18 cellular contexts compared by ENCODE assay signal in genomic region chr22:44473580-44473979, GRCh38. TPM values are rescaled to one million over a fixed set of nuclear protein-coding genes. Genes with fewer than 3 reads are reported as not detected.
DNase-seq lines count a peak whose midpoint lies in the region; ATAC-seq, FAIRE-seq and TF ChIP-seq lines count a peak whose summit lies in the region.
"Had no signal": no experiment of that assay in that cellular context is flagged by ENCODE, and none has a peak within 500 bp of the region (broad histone marks: within the 10 kb centered on the region; RNA-seq: fewer than 3 reads in every experiment).

No MANE protein-coding gene starts in this region.

- TF ChIP-seq CTCF in left ventricle myocardium inferior (IDR thresholded peaks at IDR 0.05; ENCODE audit: borderline replicate concordance) (no peak), H1 (IDR thresholded peaks at IDR 0.05; ENCODE audit: control extremely low read depth in 1 of 3, insufficient read depth in 1 of 3, low read depth in 1 of 3, low read length in 3 of 3) (no peak)

- FAIRE-seq in H1 (lab: Jason Lieb, UNC): no peak
- FAIRE-seq: GM12878, GM19239 had no signal

- no peak overlapping the region for H3K56ac ChIP-seq in H1 (replicated peaks; ENCODE audit: insufficient read length, low read depth, low read length)

- no peaks in the 10 kb centered on the region for H3K23me2 ChIP-seq in H1 (ENCODE audit: low read depth, low read length)

- H2AK5ac ChIP-seq in H1 (ENCODE audit: low read depth, low read length): no peak overlapping the region

- H4K91ac ChIP-seq in H1 (replicated peaks; ENCODE audit: insufficient read length, low read length): no peak overlapping the region

- H2BK5ac ChIP-seq in H1 (ENCODE audit: low read depth, low read length): no peak overlapping the region

- POLR2A ChIA-PET in H1 (lab: Charles Lee; ENCODE audit: partially characterized antibody): interaction anchor here (1.1 kb wide), 1 partner anchor 19 kb away, joined by 3 read pairs; no protein-coding TSS in a partner anchor

- H3K14ac ChIP-seq in H1 (ENCODE audit: insufficient read length): no peak overlapping the region

- no peak overlapping the region for H3K4me3 ChIP-seq in left ventricle myocardium inferior
- no peak overlapping the region for H3K4me3 ChIP-seq in H1 (ENCODE audit: extremely low read depth in 1 of 4, insufficient read depth in 2 of 4, low read depth in 3 of 4, low read length in 4 of 4)
- H3K4me3 ChIP-seq: BLaER1 treated with 17β-estradiol and CSF1 and Interleukin-3, amounts not matched to agents 10 nM and 100 nM; GM12878; HAP-1 had no signal

- H2AFZ ChIP-seq in H1 (ENCODE audit: low read length): no peak overlapping the region

- no peaks in the 10 kb centered on the region for H4K20me1 ChIP-seq in H1 (replicated peaks in 1 of 2; ENCODE audit: control insufficient read depth in 1 of 2, insufficient read depth in 2 of 2, low read length in 2 of 2)
- H4K20me1 ChIP-seq: BLaER1 treated with 17β-estradiol and CSF1 and Interleukin-3, amounts not matched to agents 10 nM and 100 nM had no signal

- no peaks in the 10 kb centered on the region for H3K79me2 ChIP-seq in H1 (ENCODE audit: control insufficient read depth in 1 of 2, insufficient read depth in 2 of 2, low read length in 2 of 2)

- TF ChIP-seq EP300 in H1 (IDR thresholded peaks at IDR 0.05; ENCODE audit: borderline replicate concordance in 1 of 2, low read depth in 2 of 2, low read length in 2 of 2): no peak

- H3K27me3 ChIP-seq in left ventricle myocardium inferior (ENCODE audit: low read depth): no peaks in the 10 kb centered on the region
- H3K27me3 ChIP-seq in H1 (replicated peaks in 1 of 4; ENCODE audit: control insufficient read depth in 3 of 4, extremely low read depth in 1 of 4, insufficient read depth in 3 of 4, low read length in 3 of 4): no peaks in the 10 kb centered on the region; a peak in 1 of 7 replicates
- H3K27me3 ChIP-seq: BLaER1 treated with 17β-estradiol and CSF1 and Interleukin-3, amounts not matched to agents 10 nM and 100 nM had no signal

- WGBS in H1 (ENCODE audit: extremely low coverage in 1 of 2, insufficient coverage in 1 of 2, insufficient read length in 1 of 2, insufficient replicate concordance in 2 of 2, low coverage in 1 of 2, low lambda C conversion rate in 2 of 2, missing lambda C conversion rate in 1 of 2), 2 experiments: 82% methylated on average over 5 of the region's 5 CpGs; no CpG with 5 or more reads in 1 of the 2 experiments

- no peak overlapping the region for H2BK12ac ChIP-seq in H1 (ENCODE audit: low read depth, low read length)

- ATAC-seq in left lobe of liver (no peak), GM18858 (IDR thresholded peaks at IDR 0.05; ENCODE audit: unreplicated experiment) (no peak)
- ATAC-seq: CD8-positive, alpha-beta T cell; GM12878 had no signal

- H3K27ac ChIP-seq in left ventricle myocardium inferior (replicated peaks) (no peak overlapping the region), H1 (ENCODE audit: low read depth, low read length) (no peak overlapping the region)
- H3K27ac ChIP-seq: BLaER1 treated with 17β-estradiol and CSF1 and Interleukin-3, amounts not matched to agents 10 nM and 100 nM; HL-60 had no signal

- H3K23ac ChIP-seq in H1 (ENCODE audit: insufficient read length): no peak overlapping the region

- no peak overlapping the region for H3K4ac ChIP-seq in H1 (replicated peaks; ENCODE audit: insufficient read length, low read depth, low read length)

- H3K9ac ChIP-seq in H1 (replicated peaks in 1 of 4; ENCODE audit: extremely low read depth in 1 of 4, low read depth in 3 of 4, low read length in 3 of 4): no peak overlapping the region
- H3K9ac ChIP-seq: BLaER1 treated with 17β-estradiol and CSF1 and Interleukin-3, amounts not matched to agents 10 nM and 100 nM had no signal

- H2BK20ac ChIP-seq in H1 (ENCODE audit: low read length): no peak overlapping the region

- H3K4me1 ChIP-seq in left ventricle myocardium inferior (no peaks in the 10 kb centered on the region), H1 (replicated peaks in 1 of 4; ENCODE audit: control insufficient read depth in 3 of 4, insufficient read depth in 4 of 4, low read length in 3 of 4) (no peaks in the 10 kb centered on the region)
- H3K4me1 ChIP-seq: BLaER1 treated with 17β-estradiol and CSF1 and Interleukin-3, amounts not matched to agents 10 nM and 100 nM; HAP-1 had no signal

- CTCF ChIA-PET in H1 (lab: Charles Lee; ENCODE audit: partially characterized antibody): interaction anchor here (1.2 kb wide), 1 partner anchor 39 kb away, joined by 3 read pairs; no protein-coding TSS in a partner anchor

- intact Hi-C loops in cardiac septum (cut with DNase I): no loop called here
- intact Hi-C loops in left ventricle myocardium inferior (cut with micrococcal nuclease): no loop called here

- no peak overlapping the region for H2BK120ac ChIP-seq in H1 (replicated peaks; ENCODE audit: low read depth, low read length)

- TF ChIP-seq POLR2A in H1 (IDR thresholded peaks at IDR 0.05; ENCODE audit: control extremely low read depth in 1 of 2, low read depth in 2 of 2, low read length in 2 of 2): no peak

- no peak for TF ChIP-seq RAD21 in H1 (IDR thresholded peaks at IDR 0.05 in 1 of 2, conservative IDR thresholded peaks at IDR 0.05 in 1 of 2; ENCODE audit: low read depth in 2 of 2, low read length in 2 of 2)

- H3K36me3 ChIP-seq in left ventricle myocardium inferior (no peaks in the 10 kb centered on the region), H1 (ENCODE audit: control insufficient read depth in 2 of 4, insufficient read depth in 4 of 4, low read length in 3 of 4) (no peaks in the 10 kb centered on the region)
- H3K36me3 ChIP-seq: BLaER1 treated with 17β-estradiol and CSF1 and Interleukin-3, amounts not matched to agents 10 nM and 100 nM; HAP-1 had no signal

- H3K79me1 ChIP-seq in H1 (ENCODE audit: low read depth, low read length): no peaks in the 10 kb centered on the region

- H2BK15ac ChIP-seq in H1 (ENCODE audit: low read length): no peak overlapping the region

- DNase-seq in cardiac septum (ENCODE audit: low spot score): peak; percentile 9
- no peak for DNase-seq in left ventricle myocardium inferior
- DNase-seq in H1 (ENCODE audit: low read depth in 1 of 2, low spot score in 2 of 2): no peak
- DNase-seq in left lobe of liver (ENCODE audit: low spot score): peak; percentile 28
- DNase-seq in stimulated activated CD8-positive, alpha-beta memory T cell treated with anti-CD3 and anti-CD28 coated beads, Interleukin-4, amount 100 ng/mL, for 48 hours: peak; percentile 10
- no peak for DNase-seq in ureter (ENCODE audit: low spot score)
- DNase-seq: Calu3; CD8-positive, alpha-beta T cell; DMS 273 treated with DMSO at 0.1 percent for 48 hours; DMS53; DND-41; EL had no signal

- no peak overlapping the region for H3K4me2 ChIP-seq in H1 (ENCODE audit: insufficient read depth in 1 of 2, low read depth in 2 of 2, low read length in 2 of 2)
- H3K4me2 ChIP-seq: BLaER1 treated with 17β-estradiol and CSF1 and Interleukin-3, amounts not matched to agents 10 nM and 100 nM had no signal

- peaks cover 29% of the 10 kb centered on the region for H3K9me3 ChIP-seq in left ventricle myocardium inferior (replicated peaks)
- 0 out of 4 replicates have a peak, but pooled peaks cover 0 to 3% of the 10 kb centered on the region in 2 experiments for H3K9me3 ChIP-seq in H1 (ENCODE audit: insufficient read depth in 2 of 2, low read depth in 1 of 2, low read length in 1 of 2)

- H4K8ac ChIP-seq in H1 (ENCODE audit: extremely low read depth, insufficient read depth, low read length): peak overlapping the region; percentile 21; the same call in 1 of the 2 replicates

- no peak overlapping the region for H4K5ac ChIP-seq in H1 (ENCODE audit: insufficient read length, low read depth, low read length)

- H3K18ac ChIP-seq in H1 (ENCODE audit: extremely low read depth, low read length): no peak overlapping the region

TF ChIP-seq in H1, 55 proteins besides CTCF, POLR2A, EP300 and RAD21:
- TF ChIP-seq CHD1 (IDR thresholded peaks at IDR 0.05; ENCODE audit: low read depth, low read length): no peak
- no peak for TF ChIP-seq RNF2 (IDR thresholded peaks at IDR 0.05; ENCODE audit: borderline replicate concordance, low read depth, low read length, missing control alignments, poor library complexity, severe bottlenecking)
- TF ChIP-seq KDM1A (IDR thresholded peaks at IDR 0.05; ENCODE audit: borderline replicate concordance, low read length): no peak
- TF ChIP-seq BCL11A (IDR thresholded peaks at IDR 0.05; ENCODE audit: low read depth in 2 of 2, low read length in 2 of 2): no peak
- no peak for TF ChIP-seq PHF8 (conservative IDR thresholded peaks at IDR 0.05; ENCODE audit: low read depth, low read length)
- no peak for TF ChIP-seq MAX (IDR thresholded peaks at IDR 0.05)
- TF ChIP-seq SIX5 (IDR thresholded peaks at IDR 0.05; ENCODE audit: low read depth, low read length): no peak
- no peak for TF ChIP-seq CTBP2 (IDR thresholded peaks at IDR 0.05; ENCODE audit: borderline replicate concordance, insufficient read depth, insufficient read length, low read length)
- TF ChIP-seq TCF12 (IDR thresholded peaks at IDR 0.05; ENCODE audit: low read depth, low read length): no peak
- no peak for TF ChIP-seq GABPA (IDR thresholded peaks at IDR 0.05; ENCODE audit: borderline replicate concordance, insufficient read depth, low read length)
- TF ChIP-seq TBP (IDR thresholded peaks at IDR 0.05; ENCODE audit: low read depth, low read length): no peak
- TF ChIP-seq BRCA1 (IDR thresholded peaks at IDR 0.05; ENCODE audit: low read depth, low read length): no peak
- TF ChIP-seq CHD2 (IDR thresholded peaks at IDR 0.05; ENCODE audit: low read length): no peak
- TF ChIP-seq NRF1 (IDR thresholded peaks at IDR 0.05; ENCODE audit: low read depth, low read length): no peak

RNA-seq across cellular contexts. Expression of gene RTL6, which starts 24.5 kb away (rescaled TPM):
- total RNA-seq in cardiac septum: 25.6 TPM
- total RNA-seq in left ventricle myocardium inferior: 25.0 TPM
- total RNA-seq in H1 (2021; fragmentation: NEBNext Ultra II Directional; extraction: Animal tissue kit (Norgen Biotek cat#: 25700)): 27.5 and 28.3 TPM in 2 replicates
- polyA plus RNA-seq in H1 (2011; rRNA removed): 16.4 and 22.9 TPM in 2 replicates
- polyA plus RNA-seq in H1 (2011; cell fraction: cytosol; rRNA removed): 18.9 TPM
- polyA plus RNA-seq in H1 (2011; cell fraction: nucleus; rRNA removed): 17.0 TPM
- 18.5 to 21.0 TPM (median 20.5 TPM) in 4 replicates for polyA plus RNA-seq in H1 (2012, experiment 1 of 2)
- 16.6 TPM for polyA plus RNA-seq in H1 (2012, experiment 2 of 2)
- 11.5 TPM for polyA plus RNA-seq in H1 (2013, experiment 1 of 2)
- 11.9 TPM for polyA plus RNA-seq in H1 (2013, experiment 2 of 2)
- polyA minus RNA-seq in H1 (2011; rRNA and poly(A)+ RNA removed): 46.1 and 52.6 TPM in 2 replicates
- 24.7 TPM for polyA minus RNA-seq in H1 (2011; cell fraction: cytosol; rRNA and poly(A)+ RNA removed)
- polyA minus RNA-seq in H1 (2011; cell fraction: nucleus; rRNA and poly(A)+ RNA removed): 28.3 TPM
- 5.1 TPM for total RNA-seq in left lobe of liver
- total RNA-seq in ureter: 27.2 TPM

Comparison
In these comparisons a context has a peak if more than half of its experiments do, and no peak if none do; other contexts are left out.
1. DNase-seq: peak in cardiac septum (single experiment), left lobe of liver (single experiment) and stimulated activated CD8-positive, alpha-beta memory T cell treated with anti-CD3 and anti-CD28 coated beads, Interleukin-4, amount 100 ng/mL, for 48 hours (single experiment); none in left ventricle myocardium inferior (single experiment), H1 (0 of 2) and ureter (single experiment).